ENCODE assay signal across 10 cellular contexts in the genomic region with DNA sequence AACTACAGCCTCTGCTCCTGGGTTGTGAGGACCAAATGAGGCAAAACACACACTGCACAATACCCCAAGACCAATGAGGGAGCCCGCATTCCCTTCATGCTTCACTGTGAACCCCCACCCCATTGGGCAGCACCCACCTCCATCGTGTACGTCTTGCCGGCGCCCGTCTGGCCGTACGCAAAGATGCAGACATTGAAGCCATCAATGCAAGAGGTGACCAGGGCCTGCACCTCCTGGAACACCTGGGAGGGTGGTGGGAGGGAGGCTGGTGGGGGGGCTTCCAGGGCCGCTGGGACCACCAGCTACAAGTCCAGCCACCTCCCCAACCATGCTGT.
"Had no signal": no experiment of that assay in that cellular context is flagged by ENCODE, and none has a peak within 500 bp of the region (broad histone marks: within the 10 kb centered on the region; RNA-seq: fewer than 3 reads in every experiment).

No MANE protein-coding gene starts in this region.

- H3K27ac ChIP-seq: prostate gland, right lobe of liver had no signal

- H3K27me3 ChIP-seq: right lobe of liver, thyroid gland, uterus had no signal

- H3K4me3 ChIP-seq: prostate gland, right lobe of liver, thyroid gland, uterus had no signal

- H3K36me3 ChIP-seq: prostate gland, uterus had no signal

- H3K9me3 ChIP-seq: prostate gland, right lobe of liver, thyroid gland, uterus had no signal

- H3K4me3 Mint-ChIP-seq: activated naive CD4-positive, alpha-beta T cell treated with anti-CD3 and anti-CD28 coated beads for 36 hours; activated naive CD8-positive, alpha-beta T cell treated with anti-CD3 and anti-CD28 coated beads, Interleukin-2, amount 50 U/mL, for 24 hours; natural killer cell treated with Interleukin-12 subunit alpha and Interleukin-12 subunit beta and Interleukin-15 and Interleukin-18, amount 100 ng/mL, for 72 hours had no signal

- FAIRE-seq: endometrium had no signal

- DNase-seq: activated naive CD4-positive, alpha-beta T cell treated with anti-CD3 and anti-CD28 coated beads for 36 hours; glutamatergic neuron; right lobe of liver; thyroid gland; uterus had no signal

- H3K9me3 Mint-ChIP-seq: activated naive CD4-positive, alpha-beta T cell treated with anti-CD3 and anti-CD28 coated beads for 36 hours; activated naive CD8-positive, alpha-beta T cell treated with anti-CD3 and anti-CD28 coated beads, Interleukin-2, amount 50 U/mL, for 24 hours; activated T-helper 2 cell treated with anti-CD3 and anti-CD28 coated beads, Interferon-gamma antibody, Interleukin-2, Interleukin-4, amounts not matched to agents 10 μg/mL and 5 μg/mL and 100 μg/mL, durations not matched to agents 14 hours and 24 hours and 36 hours; natural killer cell treated with Interleukin-12 subunit alpha and Interleukin-12 subunit beta and Interleukin-15 and Interleukin-18, amount 100 ng/mL, for 72 hours had no signal

- H3K4me1 ChIP-seq: prostate gland, right lobe of liver, thyroid gland, uterus had no signal

- H3K36me3 Mint-ChIP-seq: natural killer cell treated with Interleukin-12 subunit alpha and Interleukin-12 subunit beta and Interleukin-15 and Interleukin-18, amount 100 ng/mL, for 72 hours had no signal

- H3K27me3 Mint-ChIP-seq: activated naive CD8-positive, alpha-beta T cell treated with anti-CD3 and anti-CD28 coated beads, Interleukin-2, amount 50 U/mL, for 24 hours; natural killer cell treated with Interleukin-12 subunit alpha and Interleukin-12 subunit beta and Interleukin-15 and Interleukin-18, amount 100 ng/mL, for 72 hours had no signal

- H3K27ac Mint-ChIP-seq: activated naive CD4-positive, alpha-beta T cell treated with anti-CD3 and anti-CD28 coated beads for 36 hours; activated naive CD8-positive, alpha-beta T cell treated with anti-CD3 and anti-CD28 coated beads, Interleukin-2, amount 50 U/mL, for 24 hours; activated T-helper 2 cell treated with anti-CD3 and anti-CD28 coated beads, Interferon-gamma antibody, Interleukin-2, Interleukin-4, amounts not matched to agents 10 μg/mL and 5 μg/mL and 100 μg/mL, durations not matched to agents 14 hours and 24 hours and 36 hours had no signal
